9 cellular contexts compared by ENCODE assay signal in genomic region chr3:112640864-112641751, GRCh38. TPM values are rescaled to one million over a fixed set of nuclear protein-coding genes. Genes with fewer than 3 reads are reported as not detected.
DNase-seq lines count a peak whose midpoint lies in the region; ATAC-seq and TF ChIP-seq lines count a peak whose summit lies in the region.
"Had no signal": no experiment of that assay in that cellular context is flagged by ENCODE, and none has a peak within 500 bp of the region (broad histone marks: within the 10 kb centered on the region; RNA-seq: fewer than 3 reads in every experiment).

CCDC80 (minus strand) TSS chr3:112641143; CDS start chr3:112639905, 1,238 bp downstream.

- ATAC-seq in Panc1 = peak; percentile 36; the same call in 1 of the 2 replicates
- ATAC-seq in GM18511 (IDR thresholded peaks at IDR 0.05; ENCODE audit: unreplicated experiment) = no peak
- ATAC-seq in GM18909 (IDR thresholded peaks at IDR 0.05; ENCODE audit: poor library complexity, unreplicated experiment) = no peak

- 9% methylated on average over 7 of the region's 7 CpGs for WGBS in esophagus muscularis mucosa

- no peak within 1 kb of the TSS for H3K27ac ChIP-seq in Panc1 (ENCODE audit: low read length)
- H3K27ac ChIP-seq in esophagus muscularis mucosa (replicated peaks in 1 of 4) = peak within 1 kb of the TSS; percentile 83 to 84 (median 83)
- H3K27ac ChIP-seq: VCaP had no signal

- in situ Hi-C loops in Panc1 (cut with HindIII; ENCODE audit: low pct_unique_long_range_greater_than_20kb, low sequenced_read_pairs) = loop anchor here (25.0 kb wide), 1 partner anchor 346 kb away; the partner anchor contains the start of genes CD200R1 and GTPBP8

- peak; percentile 57 for TF ChIP-seq POLR2A in esophagus muscularis mucosa (IDR thresholded peaks at IDR 0.05; ENCODE audit: low read depth)

- intact Hi-C loops in Panc1 (cut with micrococcal nuclease; ENCODE audit: unreplicated experiment) = no loop called here
- intact Hi-C loops in esophagus muscularis mucosa (cut with DNase I) = loop anchor here (10.0 kb wide), 1 partner anchor 54 kb away; no protein-coding TSS in a partner anchor

- POLR2A ChIA-PET in Panc1 (lab: Charles Lee) = interaction anchor here (0.6 kb wide), 1 partner anchor 106 kb away, joined by 3 read pairs; no protein-coding TSS in a partner anchor

- H3K27me3 ChIP-seq in Panc1 (ENCODE audit: control insufficient read depth, insufficient read depth, low read length) (peaks cover 17% of the 10 kb centered on the region), esophagus muscularis mucosa (no peaks in the 10 kb centered on the region), neuron (ENCODE audit: insufficient read depth, low read length) (no peaks in the 10 kb centered on the region)

- H3K4me1 ChIP-seq in Panc1 (ENCODE audit: control insufficient read depth, insufficient read depth, low read length) = peaks cover 10% of the 10 kb centered on the region; the same call in 1 of the 2 replicates
- H3K4me1 ChIP-seq in esophagus muscularis mucosa = peaks cover 13 to 83% (median 76%) of the 10 kb centered on the region in 4 donors
- H3K4me1 ChIP-seq in neuron (ENCODE audit: insufficient read depth, low read length) = peaks cover 20% of the 10 kb centered on the region

- no TSS peak for BruUV-seq in Panc1 (replicated peaks; lab: Mats Ljungman, UMichigan)

- TF ChIP-seq CTCF in Panc1 (IDR thresholded peaks at IDR 0.05) (no peak), esophagus muscularis mucosa (IDR thresholded peaks at IDR 0.05) (no peak)

- CTCF ChIA-PET in Panc1 (lab: Charles Lee) = no interaction called here

- H3K9me3 ChIP-seq in Panc1 (ENCODE audit: control insufficient read depth, insufficient read depth, low read depth, low read length) (no peaks in the 10 kb centered on the region), esophagus muscularis mucosa (no peaks in the 10 kb centered on the region), neuron (ENCODE audit: low read length) (peaks cover 4% of the 10 kb centered on the region)

- H2AFZ ChIP-seq in neuron (ENCODE audit: low read depth, low read length) = peak within 1 kb of the TSS; percentile 85

- H3K4me3 ChIP-seq in Panc1 (ENCODE audit: low read depth in 2 of 2, low read length in 2 of 2) = peak within 1 kb of the TSS; percentile 32 to 45; a peak in 3 of 4 replicates
- peak within 1 kb of the TSS; percentile 49 to 57 (median 56) for H3K4me3 ChIP-seq in esophagus muscularis mucosa
- peak within 1 kb of the TSS; percentile 67 for H3K4me3 ChIP-seq in neuron (ENCODE audit: low read length)

- DNase-seq in COLO829 (ENCODE audit: low spot score) = peak; percentile 75
- DNase-seq in Panc1 (ENCODE audit: low read depth, low spot score) = no peak
- no peak for DNase-seq in esophagus muscularis mucosa (ENCODE audit: extremely low spot score)
- DNase-seq in SKM-1 (lab: John Stamatoyannopoulos, UW; ENCODE audit: unreplicated experiment) = no peak
- DNase-seq in NCI-H2029 (lab: John Stamatoyannopoulos, UW) = no peak

- no peak for TF ChIP-seq EP300 in esophagus muscularis mucosa (IDR thresholded peaks at IDR 0.05)

- H3K36me3 ChIP-seq in Panc1 (ENCODE audit: control insufficient read depth, insufficient read depth, low read length) (no peaks in the 10 kb centered on the region), esophagus muscularis mucosa (no peaks in the 10 kb centered on the region), neuron (ENCODE audit: insufficient read depth, low read length) (no peaks in the 10 kb centered on the region)

RNA-seq across cellular contexts. Expression of gene CCDC80, which starts in this region (rescaled TPM):
- total RNA-seq in Panc1 (2021; ENCODE audit: unreplicated experiment) (0.64 TPM), esophagus muscularis mucosa (100 to 1,000 TPM in 2 of 4 donors, 10 to 100 TPM in 2; 34.7 to 213 (median 127) TPM)
- polyA plus RNA-seq in Panc1 (2012; ENCODE audit: insufficient read length) = 0.11 TPM

Comparison
In these comparisons a context has a peak if more than half of its experiments do, and no peak if none do; other contexts are left out.
1. RNA of gene CCDC80 (total RNA-seq): 34.7 to 213 TPM in esophagus muscularis mucosa; 0.64 TPM in Panc1 (single experiment); every median in the first group is over 10 times any median in the second.
2. Peak in ATAC-seq and H3K4me3 ChIP-seq in Panc1; RNA of the gene not detected or under 1 TPM.
3. Peak in every context shown above with its lines, with median percentiles within 50 percentile points of each other: H3K4me3 ChIP-seq.